ENCODE assay signal across 18 cellular contexts in genomic region chr3:89570465-89570864, GRCh38.
"Had no signal": no experiment of that assay in that cellular context is flagged by ENCODE, and none has a peak within 500 bp of the region (broad histone marks: within the 10 kb centered on the region; RNA-seq: fewer than 3 reads in every experiment).

No MANE protein-coding gene starts in this region.

- DNase-seq: colonic mucosa; cortex of kidney; effector CD4-positive, alpha-beta T cell; effector memory CD4-positive, alpha-beta T cell; foreskin keratinocyte; glutamatergic neuron; heart right ventricle; left cardiac atrium; left ventricle myocardium superior; mammary epithelial cell; mesendoderm; midbrain; naive thymus-derived CD4-positive, alpha-beta T cell had no signal

- H3K9me3 ChIP-seq: colonic mucosa had no signal

- H3K4me3 ChIP-seq: colonic mucosa, esophagus muscularis mucosa, gastroesophageal sphincter, heart right ventricle, left lung, lung had no signal

- ATAC-seq: foreskin keratinocyte; gastroesophageal sphincter; left lung; naive thymus-derived CD4-positive, alpha-beta T cell had no signal

- H3K27me3 ChIP-seq: colonic mucosa, dorsolateral prefrontal cortex, esophagus muscularis mucosa, foreskin keratinocyte, gastroesophageal sphincter, heart right ventricle, left lung had no signal

- H3K36me3 ChIP-seq: colonic mucosa, esophagus muscularis mucosa, gastroesophageal sphincter, heart right ventricle, left lung had no signal

- H3K4me1 ChIP-seq: colonic mucosa, foreskin keratinocyte, left lung had no signal

- H3K27ac ChIP-seq: colonic mucosa, esophagus muscularis mucosa, foreskin keratinocyte, gastroesophageal sphincter, left lung had no signal
